ENCODE assay signal across 26 cellular contexts in the genomic region with DNA sequence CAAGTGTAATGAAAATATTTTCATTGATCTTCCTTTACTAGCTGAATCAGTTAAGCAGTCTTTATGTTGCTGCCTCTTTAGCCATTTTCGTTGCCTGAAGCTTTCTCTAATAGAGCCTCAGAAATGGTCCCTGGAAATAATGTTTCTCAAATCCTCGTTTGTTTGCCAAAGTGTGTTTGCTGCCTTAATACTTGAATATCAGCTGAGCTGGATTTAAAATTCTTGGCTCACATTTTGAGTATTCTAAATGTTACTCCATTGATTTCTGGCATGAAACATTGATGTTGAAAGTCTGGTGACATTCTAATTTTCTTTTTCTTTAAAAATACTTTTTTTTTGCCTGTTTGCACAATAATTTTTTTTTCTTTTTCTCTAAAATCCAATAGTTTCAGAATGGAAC.
"Had no signal": no experiment of that assay in that cellular context is flagged by ENCODE, and none has a peak within 500 bp of the region (broad histone marks: within the 10 kb centered on the region; RNA-seq: fewer than 3 reads in every experiment).

No MANE protein-coding gene starts in this region.

- H3K27me3 ChIP-seq: adrenal gland, body of pancreas, breast epithelium, Peyer's patch, SJSA1 had no signal

- H3K36me3 ChIP-seq: adrenal gland, breast epithelium, Peyer's patch, SJSA1 had no signal

- H3K9ac ChIP-seq: KMS-11, SK-N-SH had no signal

- H3K4me3 ChIP-seq: adrenal gland, body of pancreas, breast epithelium, Peyer's patch, SJSA1 had no signal

- DNase-seq: activated CD4-positive, alpha-beta T cell treated with anti-CD3 and anti-CD28 coated beads for 36 hours; activated CD4-positive, alpha-beta T cell treated with anti-CD3 and anti-CD28 coated beads, Interleukin-2, amount 10 ng/mL, durations not matched to agents 7 days and 5 days; activated CD4-positive, alpha-beta T cell treated with anti-CD3 and anti-CD28 coated beads, Interleukin-2, amount 50 U/mL, for 48 hours; activated CD8-positive, alpha-beta T cell treated with anti-CD3 and anti-CD28 coated beads, Interleukin-2, amount 10 ng/mL, durations not matched to agents 7 days and 5 days; activated gamma-delta T cell; activated naive CD4-positive, alpha-beta T cell treated with Interleukin-2 at 50 U/mL for 16 hours; activated naive CD8-positive, alpha-beta T cell treated with anti-CD3 and anti-CD28 coated beads, Interleukin-2, amount 10 ng/mL, durations not matched to agents 7 days and 5 days; activated T-cell treated with anti-CD3 and anti-CD28 coated beads, Interleukin-2, amount 50 U/mL, for 24 hours; adrenal gland; body of pancreas; NCI-H1105; NCI-H1417 treated with DMSO at 0.1 percent for 48 hours; NCI-H1694; NCI-H1930; NCI-H2081 treated with DMSO at 0.1 percent for 48 hours; NCI-H226; NCI-H524 treated with DMSO at 0.1 percent for 48 hours; PC-3; Peyer's patch; RPMI8226; SHP77 treated with DMSO at 0.1 percent for 48 hours; SK-N-SH had no signal

- ATAC-seq: activated CD4-positive, alpha-beta T cell treated with anti-CD3 and anti-CD28 coated beads for 36 hours; activated CD4-positive, CD25-positive, alpha-beta regulatory T cell treated with anti-CD3 and anti-CD28 coated beads, Interleukin-2, amount 50 U/mL, for 24 hours; activated CD8-positive, alpha-beta T cell treated with anti-CD3 and anti-CD28 coated beads, Interleukin-2, amount 10 ng/mL, durations not matched to agents 7 days and 5 days; body of pancreas; PC-3 had no signal

- H3K4me1 ChIP-seq: adrenal gland, body of pancreas, breast epithelium, Peyer's patch, SJSA1 had no signal

- H3K27ac ChIP-seq: adrenal gland, body of pancreas, breast epithelium, KMS-11, Peyer's patch, SJSA1 had no signal

- H3K9me3 ChIP-seq: body of pancreas, SK-N-SH had no signal
